Comparison of ENCODE assay signal across 8 cellular contexts in the genomic region with DNA sequence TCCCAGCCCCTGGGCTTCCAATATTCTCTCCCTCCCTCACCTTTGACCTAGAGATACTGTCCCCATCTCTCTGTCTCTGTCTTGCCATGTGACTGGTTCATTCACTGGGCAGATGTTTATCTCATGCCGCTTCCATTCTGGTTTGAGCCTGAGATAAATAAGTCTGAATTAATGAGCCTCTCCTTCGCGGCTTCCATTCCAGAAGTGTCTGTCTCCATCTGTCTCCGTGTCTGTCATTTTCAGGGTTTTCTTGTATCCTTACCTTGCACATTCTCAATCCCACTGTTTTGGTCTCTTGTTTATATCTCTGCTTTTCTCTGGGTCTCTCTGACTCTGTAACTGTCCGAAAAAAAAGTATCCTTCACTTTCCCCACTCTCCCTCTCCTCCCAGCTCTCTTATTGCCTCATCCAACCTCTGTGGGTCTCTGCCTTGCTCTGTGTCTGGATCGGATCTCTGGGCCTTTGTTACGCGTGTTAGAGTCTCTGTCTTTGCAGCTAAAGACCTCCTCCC. TPM values are rescaled to one million over a fixed set of nuclear protein-coding genes. Genes with fewer than 3 reads are reported as not detected.
A peak's percentile ranks its signal among the peaks of the same experiment; 100 is the strongest.
DNase-seq lines count a peak whose midpoint lies in the region; ATAC-seq and TF ChIP-seq lines count a peak whose summit lies in the region.

No MANE protein-coding gene starts in this region.

- H3K9me3 Mint-ChIP-seq in brain: peaks cover 0 to 2% (median 0%) of the 10 kb centered on the region in 5 experiments
- H3K9me3 Mint-ChIP-seq in mesothelial cell of epicardium: no peaks in the 10 kb centered on the region

- peak overlapping the region; percentile 67 for H3K9ac ChIP-seq in HUES48 (ENCODE audit: low read depth, low read length)

- H3K27ac Mint-ChIP-seq in brain (peak overlapping the region; percentile 98 to 99 (median 99)), mesothelial cell of epicardium (peak overlapping the region; percentile 97)

- no peak for TF ChIP-seq CTCF in 22Rv1 (IDR thresholded peaks at IDR 0.05)
- TF ChIP-seq CTCF in brain (conservative IDR thresholded peaks at IDR 0.05): no peak
- TF ChIP-seq CTCF in mesothelial cell of epicardium (IDR thresholded peaks at IDR 0.05; ENCODE audit: unreplicated experiment): no peak

- peaks cover 56% of the 10 kb centered on the region for H3K4me1 Mint-ChIP-seq in brain
- peaks cover 36% of the 10 kb centered on the region for H3K4me1 Mint-ChIP-seq in mesothelial cell of epicardium

- no peaks in the 10 kb centered on the region for H3K27me3 ChIP-seq in HUES48 (ENCODE audit: control insufficient read depth, insufficient read depth, low read length)

- ATAC-seq in GM19455 (IDR thresholded peaks at IDR 0.05; ENCODE audit: unreplicated experiment): no peak
- no peak for ATAC-seq in GM19467 (IDR thresholded peaks at IDR 0.05; ENCODE audit: unreplicated experiment)

- peak overlapping the region; percentile 85 for H3K27ac ChIP-seq in 22Rv1
- peak overlapping the region; percentile 86 for H3K27ac ChIP-seq in HUES48 (ENCODE audit: low read depth, low read length)

- peaks cover 11% of the 10 kb centered on the region for H3K36me3 Mint-ChIP-seq in brain
- H3K36me3 Mint-ChIP-seq in mesothelial cell of epicardium: no peaks in the 10 kb centered on the region

- no peaks in the 10 kb centered on the region for H3K9me3 ChIP-seq in HUES48 (ENCODE audit: control insufficient read depth, insufficient read depth, low read length)

- H3K4me1 ChIP-seq in HUES48 (ENCODE audit: control insufficient read depth, insufficient read depth, low read length): peaks cover 15% of the 10 kb centered on the region

- H3K4me3 ChIP-seq in HUES48 (ENCODE audit: low read depth, low read length): peak overlapping the region; percentile 64

- H3K4me3 Mint-ChIP-seq in brain: peak overlapping the region; percentile 86 to 93 (median 88)
- peak overlapping the region; percentile 76 for H3K4me3 Mint-ChIP-seq in mesothelial cell of epicardium

- peaks cover 10% of the 10 kb centered on the region for H3K27me3 Mint-ChIP-seq in brain
- no peaks in the 10 kb centered on the region for H3K27me3 Mint-ChIP-seq in mesothelial cell of epicardium (ENCODE audit: low read depth)

- peaks cover 21% of the 10 kb centered on the region for H3K36me3 ChIP-seq in HUES48 (ENCODE audit: control insufficient read depth, insufficient read depth, low read length)

- no peak for DNase-seq in mesothelial cell of epicardium (ENCODE audit: low spot score in 2 of 2, unreplicated experiment in 2 of 2)
- no peak for DNase-seq in germinal center (ENCODE audit: low spot score)
- DNase-seq in HPDE6-E6E7 (ENCODE audit: extremely low spot score): no peak

RNA-seq across cellular contexts. Expression of a gene that starts 4.3 kb away (rescaled TPM):
- 45.7 TPM for polyA plus RNA-seq in brain (ENCODE audit: insufficient read depth, low read depth, low replicate concordance)
- 25.3 to 28.6 TPM (median 27.7 TPM) in 3 replicates for total RNA-seq in mesothelial cell of epicardium

RNA-seq across cellular contexts. Expression of a gene that starts 4.6 kb away (rescaled TPM):
- polyA plus RNA-seq in brain (ENCODE audit: insufficient read depth, low read depth, low replicate concordance): 3,254 TPM
- total RNA-seq in mesothelial cell of epicardium: 1,586 to 1,657 TPM (median 1,644 TPM) in 3 replicates

RNA-seq across cellular contexts. Expression of a gene that starts 8.7 kb away (rescaled TPM):
- 0.95 TPM for polyA plus RNA-seq in brain (ENCODE audit: insufficient read depth, low read depth, low replicate concordance)
- total RNA-seq in mesothelial cell of epicardium: 2.5 to 3.9 TPM (median 3.7 TPM) in 3 replicates

RNA-seq across cellular contexts. Expression of a gene that starts 13.6 kb away (rescaled TPM):
- polyA plus RNA-seq in brain (ENCODE audit: insufficient read depth, low read depth, low replicate concordance): 53.2 TPM
- total RNA-seq in mesothelial cell of epicardium: 11.5 to 13.2 TPM (median 13.1 TPM) in 3 replicates

RNA-seq across cellular contexts. Expression of a gene that starts 17.1 kb away (rescaled TPM):
- polyA plus RNA-seq in brain (ENCODE audit: insufficient read depth, low read depth, low replicate concordance): not detected
- not detected in 3 replicates for total RNA-seq in mesothelial cell of epicardium
